In the genomic region with DNA sequence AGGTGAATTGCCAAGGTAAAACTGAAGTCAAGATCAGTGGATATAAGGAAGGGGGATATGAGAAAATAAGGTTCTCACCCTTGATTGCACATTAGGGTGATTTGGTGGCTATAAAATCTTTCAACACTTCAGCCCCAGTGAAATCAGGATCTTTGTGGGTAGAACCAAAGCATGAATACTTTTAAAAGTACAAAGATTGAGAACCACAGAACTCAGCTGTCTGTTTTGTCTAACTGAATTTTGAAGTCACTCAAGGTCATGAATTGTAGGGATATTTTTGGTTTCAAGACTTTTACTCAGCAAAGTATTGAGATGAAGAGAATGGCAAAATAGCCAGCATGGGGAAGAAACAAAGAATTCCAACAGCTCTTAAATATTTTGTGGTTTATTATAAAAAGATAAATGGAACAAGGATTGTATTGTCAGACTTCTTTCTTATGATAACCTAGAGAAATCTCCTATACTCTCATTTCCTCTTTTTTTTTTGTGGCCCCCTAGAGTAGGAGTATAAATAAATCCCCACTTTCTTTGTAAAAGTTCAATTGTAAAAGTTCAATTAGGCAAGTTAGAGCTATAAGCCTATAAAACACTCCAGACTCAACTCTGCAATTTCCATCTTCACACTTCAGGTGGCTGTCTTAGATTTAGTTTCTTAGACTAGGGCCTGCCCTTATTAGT, we compare ENCODE assay signal across 1 cellular context.
TF ChIP-seq lines count a peak whose summit lies in the region.

No MANE protein-coding gene starts in this region.

TF ChIP-seq in GM23338, 12 proteins besides CTCF, POLR2A, EP300 and RAD21 (continued from another document):
- TF ChIP-seq, protein P1, sequence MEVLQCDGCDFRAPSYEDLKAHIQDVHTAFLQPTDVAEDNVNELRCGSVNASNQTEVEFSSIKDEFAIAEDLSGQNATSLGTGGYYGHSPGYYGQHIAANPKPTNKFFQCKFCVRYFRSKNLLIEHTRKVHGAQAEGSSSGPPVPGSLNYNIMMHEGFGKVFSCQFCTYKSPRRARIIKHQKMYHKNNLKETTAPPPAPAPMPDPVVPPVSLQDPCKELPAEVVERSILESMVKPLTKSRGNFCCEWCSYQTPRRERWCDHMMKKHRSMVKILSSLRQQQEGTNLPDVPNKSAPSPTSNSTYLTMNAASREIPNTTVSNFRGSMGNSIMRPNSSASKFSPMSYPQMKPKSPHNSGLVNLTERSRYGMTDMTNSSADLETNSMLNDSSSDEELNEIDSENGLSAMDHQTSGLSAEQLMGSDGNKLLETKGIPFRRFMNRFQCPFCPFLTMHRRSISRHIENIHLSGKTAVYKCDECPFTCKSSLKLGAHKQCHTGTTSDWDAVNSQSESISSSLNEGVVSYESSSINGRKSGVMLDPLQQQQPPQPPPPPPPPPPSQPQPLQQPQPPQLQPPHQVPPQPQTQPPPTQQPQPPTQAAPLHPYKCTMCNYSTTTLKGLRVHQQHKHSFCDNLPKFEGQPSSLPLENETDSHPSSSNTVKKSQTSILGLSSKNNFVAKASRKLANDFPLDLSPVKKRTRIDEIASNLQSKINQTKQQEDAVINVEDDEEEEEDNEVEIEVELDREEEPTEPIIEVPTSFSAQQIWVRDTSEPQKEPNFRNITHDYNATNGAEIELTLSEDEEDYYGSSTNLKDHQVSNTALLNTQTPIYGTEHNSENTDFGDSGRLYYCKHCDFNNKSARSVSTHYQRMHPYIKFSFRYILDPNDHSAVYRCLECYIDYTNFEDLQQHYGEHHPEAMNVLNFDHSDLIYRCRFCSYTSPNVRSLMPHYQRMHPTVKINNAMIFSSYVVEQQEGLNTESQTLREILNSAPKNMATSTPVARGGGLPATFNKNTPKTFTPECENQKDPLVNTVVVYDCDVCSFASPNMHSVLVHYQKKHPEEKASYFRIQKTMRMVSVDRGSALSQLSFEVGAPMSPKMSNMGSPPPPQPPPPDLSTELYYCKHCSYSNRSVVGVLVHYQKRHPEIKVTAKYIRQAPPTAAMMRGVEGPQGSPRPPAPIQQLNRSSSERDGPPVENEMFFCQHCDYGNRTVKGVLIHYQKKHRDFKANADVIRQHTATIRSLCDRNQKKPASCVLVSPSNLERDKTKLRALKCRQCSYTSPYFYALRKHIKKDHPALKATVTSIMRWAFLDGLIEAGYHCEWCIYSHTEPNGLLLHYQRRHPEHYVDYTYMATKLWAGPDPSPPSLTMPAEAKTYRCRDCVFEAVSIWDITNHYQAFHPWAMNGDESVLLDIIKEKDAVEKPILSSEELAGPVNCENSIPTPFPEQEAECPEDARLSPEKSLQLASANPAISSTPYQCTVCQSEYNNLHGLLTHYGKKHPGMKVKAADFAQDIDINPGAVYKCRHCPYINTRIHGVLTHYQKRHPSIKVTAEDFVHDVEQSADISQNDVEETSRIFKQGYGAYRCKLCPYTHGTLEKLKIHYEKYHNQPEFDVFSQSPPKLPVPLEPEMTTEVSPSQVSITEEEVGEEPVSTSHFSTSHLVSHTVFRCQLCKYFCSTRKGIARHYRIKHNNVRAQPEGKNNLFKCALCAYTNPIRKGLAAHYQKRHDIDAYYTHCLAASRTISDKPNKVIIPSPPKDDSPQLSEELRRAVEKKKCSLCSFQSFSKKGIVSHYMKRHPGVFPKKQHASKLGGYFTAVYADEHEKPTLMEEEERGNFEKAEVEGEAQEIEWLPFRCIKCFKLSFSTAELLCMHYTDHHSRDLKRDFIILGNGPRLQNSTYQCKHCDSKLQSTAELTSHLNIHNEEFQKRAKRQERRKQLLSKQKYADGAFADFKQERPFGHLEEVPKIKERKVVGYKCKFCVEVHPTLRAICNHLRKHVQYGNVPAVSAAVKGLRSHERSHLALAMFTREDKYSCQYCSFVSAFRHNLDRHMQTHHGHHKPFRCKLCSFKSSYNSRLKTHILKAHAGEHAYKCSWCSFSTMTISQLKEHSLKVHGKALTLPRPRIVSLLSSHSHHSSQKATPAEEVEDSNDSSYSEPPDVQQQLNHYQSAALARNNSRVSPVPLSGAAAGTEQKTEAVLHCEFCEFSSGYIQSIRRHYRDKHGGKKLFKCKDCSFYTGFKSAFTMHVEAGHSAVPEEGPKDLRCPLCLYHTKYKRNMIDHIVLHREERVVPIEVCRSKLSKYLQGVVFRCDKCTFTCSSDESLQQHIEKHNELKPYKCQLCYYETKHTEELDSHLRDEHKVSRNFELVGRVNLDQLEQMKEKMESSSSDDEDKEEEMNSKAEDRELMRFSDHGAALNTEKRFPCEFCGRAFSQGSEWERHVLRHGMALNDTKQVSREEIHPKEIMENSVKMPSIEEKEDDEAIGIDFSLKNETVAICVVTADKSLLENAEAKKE (CRISPR knock-in tag; IDR thresholded peaks at IDR 0.05): no peak
- TF ChIP-seq CREB1 (CRISPR knock-in tag; IDR thresholded peaks at IDR 0.05; ENCODE audit: low read depth) (no peak), ZNF114 (CRISPR knock-in tag; IDR thresholded peaks at IDR 0.05) (no peak)
